Comparison of ENCODE assay signal across 2 cellular contexts in genomic region chr5:52190737-52191136, GRCh38.
TF ChIP-seq lines count a peak whose summit lies in the region.

No MANE protein-coding gene starts in this region.

TF ChIP-seq in HepG2, 621 proteins besides CTCF, POLR2A, EP300 and RAD21:
- no peak for TF ChIP-seq ADNP (CRISPR knock-in tag; IDR thresholded peaks at IDR 0.05)
- TF ChIP-seq ATF2 (CRISPR knock-in tag; IDR thresholded peaks at IDR 0.05), result no peak
- TF ChIP-seq ATF7 (IDR thresholded peaks at IDR 0.05), result peak; percentile 47
- no peak for TF ChIP-seq ATF7 (CRISPR knock-in tag; IDR thresholded peaks at IDR 0.05)
- TF ChIP-seq CEBPB (IDR thresholded peaks at IDR 0.05; ENCODE audit: borderline replicate concordance, low read depth, low read length), result peak; percentile 48; the same call in 1 of the 2 replicates
- TF ChIP-seq REL (CRISPR knock-in tag; conservative IDR thresholded peaks at IDR 0.05), result no peak
TF ChIP-seq in HepG2: peak in this region for 2.

TF ChIP-seq in H1, 55 proteins besides CTCF, POLR2A, EP300 and RAD21:
- TF ChIP-seq CEBPB (IDR thresholded peaks at IDR 0.05; ENCODE audit: low read depth, low read length), result peak; percentile 24; the same call in 1 of the 2 replicates
- TF ChIP-seq MAFK (IDR thresholded peaks at IDR 0.05; ENCODE audit: low read depth, low read length), result no peak
- no peak for TF ChIP-seq CTBP2 (IDR thresholded peaks at IDR 0.05; ENCODE audit: borderline replicate concordance, insufficient read depth, insufficient read length, low read length)
